In genomic region chr11:78790784-78791183, GRCh38 we compare ENCODE assay signal across 1 cellular context.
TF ChIP-seq lines count a peak whose summit lies in the region.

No MANE protein-coding gene starts in this region.

TF ChIP-seq in IMR-90, 13 proteins besides CTCF, POLR2A, EP300 and RAD21 (continued from another document):
- TF ChIP-seq, protein P1, sequence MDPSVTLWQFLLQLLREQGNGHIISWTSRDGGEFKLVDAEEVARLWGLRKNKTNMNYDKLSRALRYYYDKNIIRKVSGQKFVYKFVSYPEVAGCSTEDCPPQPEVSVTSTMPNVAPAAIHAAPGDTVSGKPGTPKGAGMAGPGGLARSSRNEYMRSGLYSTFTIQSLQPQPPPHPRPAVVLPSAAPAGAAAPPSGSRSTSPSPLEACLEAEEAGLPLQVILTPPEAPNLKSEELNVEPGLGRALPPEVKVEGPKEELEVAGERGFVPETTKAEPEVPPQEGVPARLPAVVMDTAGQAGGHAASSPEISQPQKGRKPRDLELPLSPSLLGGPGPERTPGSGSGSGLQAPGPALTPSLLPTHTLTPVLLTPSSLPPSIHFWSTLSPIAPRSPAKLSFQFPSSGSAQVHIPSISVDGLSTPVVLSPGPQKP (IDR thresholded peaks at IDR 0.05; ENCODE audit: borderline replicate concordance, low read depth, low read length) = no peak
- no peak for TF ChIP-seq FOS (IDR thresholded peaks at IDR 0.05; ENCODE audit: low read depth, low read length)
TF ChIP-seq in IMR-90: peak in this region for 0.
